1 cellular context compared by ENCODE assay signal in the genomic region with DNA sequence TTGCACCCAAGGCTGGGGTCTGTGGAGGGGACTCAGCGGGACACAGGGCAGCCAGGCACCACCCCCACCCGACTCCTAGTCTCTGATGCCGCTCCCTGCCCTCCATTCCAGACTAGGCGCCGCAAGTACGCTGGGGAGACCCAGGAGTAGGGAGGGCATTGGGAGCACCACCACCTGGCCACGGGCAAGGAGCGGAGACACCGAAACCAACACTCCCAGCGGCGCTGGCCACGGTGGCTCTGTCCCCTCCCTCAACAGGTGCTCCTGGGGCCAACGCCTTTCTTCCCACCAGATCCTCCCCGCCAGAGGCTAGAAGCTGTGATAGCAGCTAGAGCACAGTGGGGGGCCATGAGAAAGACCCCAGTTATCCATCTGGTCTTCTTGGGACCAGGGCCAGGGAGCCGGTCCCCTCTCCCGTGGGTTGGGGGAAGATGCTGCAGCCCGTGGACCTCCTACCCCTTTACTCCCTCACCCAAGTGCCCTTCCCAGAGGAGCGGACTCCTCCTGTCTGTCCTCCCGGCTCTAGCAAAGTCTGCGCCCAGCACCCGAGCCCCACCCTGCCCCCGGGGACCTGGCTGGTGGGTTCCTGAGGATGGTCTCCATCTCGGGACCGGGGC.
TF ChIP-seq lines count a peak whose summit lies in the region.

No MANE protein-coding gene starts in this region.

TF ChIP-seq in H1, 55 proteins besides CTCF, POLR2A, EP300 and RAD21:
- TF ChIP-seq SUZ12 (IDR thresholded peaks at IDR 0.05; ENCODE audit: low read length) (peak; percentile 25; the same call in 1 of the 2 replicates), RXRA (IDR thresholded peaks at IDR 0.05; ENCODE audit: insufficient read depth, low read depth, low read length) (no peak), GTF2F1 (IDR thresholded peaks at IDR 0.05; ENCODE audit: borderline replicate concordance, low read depth, low read length) (no peak), E2F6 (IDR thresholded peaks at IDR 0.05) (no peak), YY1 (IDR thresholded peaks at IDR 0.05; ENCODE audit: low read depth, low read length) (no peak), EGR1 (IDR thresholded peaks at IDR 0.05; ENCODE audit: borderline replicate concordance, low read depth, low read length) (no peak), RNF2 (IDR thresholded peaks at IDR 0.05; ENCODE audit: borderline replicate concordance, low read depth, low read length, missing control alignments, poor library complexity, severe bottlenecking) (no peak), BRCA1 (IDR thresholded peaks at IDR 0.05; ENCODE audit: low read depth, low read length) (no peak), NANOG (IDR thresholded peaks at IDR 0.05; ENCODE audit: insufficient read depth, low read depth, low read length, poor library complexity, severe bottlenecking) (no peak), KDM4A (IDR thresholded peaks at IDR 0.05; ENCODE audit: low read depth, low read length, severe bottlenecking) (peak; percentile 39), SP1 (IDR thresholded peaks at IDR 0.05; ENCODE audit: low read depth, low read length) (no peak), RBBP5 (IDR thresholded peaks at IDR 0.05; ENCODE audit: borderline replicate concordance, low read depth, low read length) (no peak), CTBP2 (IDR thresholded peaks at IDR 0.05; ENCODE audit: borderline replicate concordance, insufficient read depth, insufficient read length, low read length) (no peak), KDM5A (IDR thresholded peaks at IDR 0.05; ENCODE audit: low read length) (no peak), TAF1 (IDR thresholded peaks at IDR 0.05; ENCODE audit: low read depth, low read length) (0 out of 2 replicates have a peak, but pooled peaks have one; percentile 28)
